ENCODE assay signal across 1 cellular context in the genomic region with DNA sequence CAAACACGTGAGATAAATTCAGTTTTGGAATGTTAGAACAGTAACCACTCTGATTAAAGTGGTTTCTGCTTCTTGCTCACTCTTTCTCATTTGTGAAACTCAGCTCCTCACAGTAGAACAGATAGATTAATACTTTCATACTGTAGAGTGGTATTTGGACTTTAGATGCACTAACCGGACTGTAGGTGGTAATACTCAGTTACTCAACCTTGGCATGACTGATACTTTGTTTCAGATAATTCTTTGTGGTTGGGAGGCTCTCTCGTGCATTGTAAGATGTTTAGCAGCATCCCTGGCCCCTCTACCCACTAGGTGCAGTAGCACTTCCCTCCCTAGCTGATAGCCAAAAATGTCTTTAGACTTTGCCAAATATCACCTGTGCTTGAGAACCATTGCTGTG.
TF ChIP-seq lines count a peak whose summit lies in the region.

No MANE protein-coding gene starts in this region.

TF ChIP-seq in GM12878, 131 proteins besides CTCF, POLR2A, EP300 and RAD21 (continued from another document):
- TF ChIP-seq BHLHE40 (IDR thresholded peaks at IDR 0.05; ENCODE audit: borderline replicate concordance in 1 of 2, low read depth in 2 of 2, low read length in 1 of 2) (peak; percentile 75 to 76), RAD51 (IDR thresholded peaks at IDR 0.05) (no peak), ZNF384 (IDR thresholded peaks at IDR 0.05; ENCODE audit: borderline replicate concordance, low read depth, low read length) (no peak), JUNB (IDR thresholded peaks at IDR 0.05) (peak; percentile 16; the same call in 1 of the 2 replicates), LARP7 (IDR thresholded peaks at IDR 0.05) (no peak), FOXM1 (IDR thresholded peaks at IDR 0.05; ENCODE audit: low read depth, low read length) (peak; percentile 30; the same call in 1 of the 2 replicates), SRF (IDR thresholded peaks at IDR 0.05; ENCODE audit: low read depth in 2 of 2, low read length in 2 of 2) (no peak), ZBED1 (IDR thresholded peaks at IDR 0.05; ENCODE audit: borderline replicate concordance) (no peak), KAT2A (conservative IDR thresholded peaks at IDR 0.05; ENCODE audit: control insufficient read depth, low read depth, low read length) (no peak)
- TF ChIP-seq, protein P1, sequence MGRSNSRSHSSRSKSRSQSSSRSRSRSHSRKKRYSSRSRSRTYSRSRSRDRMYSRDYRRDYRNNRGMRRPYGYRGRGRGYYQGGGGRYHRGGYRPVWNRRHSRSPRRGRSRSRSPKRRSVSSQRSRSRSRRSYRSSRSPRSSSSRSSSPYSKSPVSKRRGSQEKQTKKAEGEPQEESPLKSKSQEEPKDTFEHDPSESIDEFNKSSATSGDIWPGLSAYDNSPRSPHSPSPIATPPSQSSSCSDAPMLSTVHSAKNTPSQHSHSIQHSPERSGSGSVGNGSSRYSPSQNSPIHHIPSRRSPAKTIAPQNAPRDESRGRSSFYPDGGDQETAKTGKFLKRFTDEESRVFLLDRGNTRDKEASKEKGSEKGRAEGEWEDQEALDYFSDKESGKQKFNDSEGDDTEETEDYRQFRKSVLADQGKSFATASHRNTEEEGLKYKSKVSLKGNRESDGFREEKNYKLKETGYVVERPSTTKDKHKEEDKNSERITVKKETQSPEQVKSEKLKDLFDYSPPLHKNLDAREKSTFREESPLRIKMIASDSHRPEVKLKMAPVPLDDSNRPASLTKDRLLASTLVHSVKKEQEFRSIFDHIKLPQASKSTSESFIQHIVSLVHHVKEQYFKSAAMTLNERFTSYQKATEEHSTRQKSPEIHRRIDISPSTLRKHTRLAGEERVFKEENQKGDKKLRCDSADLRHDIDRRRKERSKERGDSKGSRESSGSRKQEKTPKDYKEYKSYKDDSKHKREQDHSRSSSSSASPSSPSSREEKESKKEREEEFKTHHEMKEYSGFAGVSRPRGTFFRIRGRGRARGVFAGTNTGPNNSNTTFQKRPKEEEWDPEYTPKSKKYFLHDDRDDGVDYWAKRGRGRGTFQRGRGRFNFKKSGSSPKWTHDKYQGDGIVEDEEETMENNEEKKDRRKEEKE (IDR thresholded peaks at IDR 0.05), result no peak
